ENCODE assay signal across 1 cellular context in genomic region chr10:4354382-4354812, GRCh38.
TF ChIP-seq lines count a peak whose summit lies in the region.

No MANE protein-coding gene starts in this region.

TF ChIP-seq in HEK293, 187 proteins besides CTCF, POLR2A, EP300 and RAD21 (continued from another document):
- TF ChIP-seq, protein P1, sequence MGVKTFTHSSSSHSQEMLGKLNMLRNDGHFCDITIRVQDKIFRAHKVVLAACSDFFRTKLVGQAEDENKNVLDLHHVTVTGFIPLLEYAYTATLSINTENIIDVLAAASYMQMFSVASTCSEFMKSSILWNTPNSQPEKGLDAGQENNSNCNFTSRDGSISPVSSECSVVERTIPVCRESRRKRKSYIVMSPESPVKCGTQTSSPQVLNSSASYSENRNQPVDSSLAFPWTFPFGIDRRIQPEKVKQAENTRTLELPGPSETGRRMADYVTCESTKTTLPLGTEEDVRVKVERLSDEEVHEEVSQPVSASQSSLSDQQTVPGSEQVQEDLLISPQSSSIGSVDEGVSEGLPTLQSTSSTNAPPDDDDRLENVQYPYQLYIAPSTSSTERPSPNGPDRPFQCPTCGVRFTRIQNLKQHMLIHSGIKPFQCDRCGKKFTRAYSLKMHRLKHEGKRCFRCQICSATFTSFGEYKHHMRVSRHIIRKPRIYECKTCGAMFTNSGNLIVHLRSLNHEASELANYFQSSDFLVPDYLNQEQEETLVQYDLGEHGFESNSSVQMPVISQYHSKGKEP (tag by site-specific recombination; IDR thresholded peaks at IDR 0.05) = no peak
- TF ChIP-seq ZNF610 (tag by site-specific recombination; IDR thresholded peaks at IDR 0.05; ENCODE audit: borderline replicate concordance) (no peak), ZXDB (tag by site-specific recombination; IDR thresholded peaks at IDR 0.05) (peak; percentile 44; the same call in 1 of the 2 replicates), ZNF776 (tag by site-specific recombination; IDR thresholded peaks at IDR 0.05; ENCODE audit: borderline replicate concordance) (no peak), ZNF596 (tag by site-specific recombination; IDR thresholded peaks at IDR 0.05) (no peak)
TF ChIP-seq in HEK293: peak in this region for 27.
